Comparison of ENCODE assay signal across 8 cellular contexts in genomic region chr11:16605971-16606783, GRCh38.
A peak's percentile ranks its signal among the peaks of the same experiment; 100 is the strongest.
DNase-seq lines count a peak whose midpoint lies in the region; ATAC-seq and TF ChIP-seq lines count a peak whose summit lies in the region.

No MANE protein-coding gene starts in this region.

- POLR2A ChIA-PET in RWPE1 (lab: Yijun Ruan, JAX; ENCODE audit: low non-redundant PET) = no interaction called here

- H3K9me3 ChIP-seq in DOHH2 (ENCODE audit: control insufficient read depth, insufficient read depth, low read length) = no peaks in the 10 kb centered on the region
- H3K9me3 ChIP-seq in neural progenitor cell (ENCODE audit: low read depth) = no peaks in the 10 kb centered on the region
- H3K9me3 ChIP-seq in stomach = no peaks in the 10 kb centered on the region

- H3K36me3 Mint-ChIP-seq in neural progenitor cell = peaks cover 4% of the 10 kb centered on the region

- no peak overlapping the region for H3K9ac ChIP-seq in neural progenitor cell

- intact Hi-C loops in stomach (cut with DNase I; ENCODE audit: low total_unique reads) = no loop called here

- 1 to 3% (median 1%) methylated on average over 32 of the region's 32 CpGs for WGBS in stomach, 5 donors

- H3K27ac Mint-ChIP-seq in neural progenitor cell = peak overlapping the region; percentile 96

- in situ Hi-C loops in KBM-7 (cut with MboI; ENCODE audit: low pct_unique_long_range_greater_than_20kb, low sequenced_read_pairs) = no loop called here

- peak; percentile 82 for TF ChIP-seq CTCF in DOHH2 (IDR thresholded peaks at IDR 0.05; ENCODE audit: low read depth, low read length, poor library complexity, severe bottlenecking)
- TF ChIP-seq CTCF in RWPE1 (conservative IDR thresholded peaks at IDR 0.05; ENCODE audit: low read depth) = peak; percentile 96
- TF ChIP-seq CTCF in foreskin fibroblast (IDR thresholded peaks at IDR 0.05; ENCODE audit: low read depth, low read length) = peak; percentile 98
- TF ChIP-seq CTCF in neural progenitor cell (IDR thresholded peaks at IDR 0.05) = peak; percentile 98
- TF ChIP-seq CTCF in stomach (IDR thresholded peaks at IDR 0.05) = peak in 6 of 7 experiments; percentile 82 to 99 (median 96)

- H3K79me2 ChIP-seq in DOHH2 (ENCODE audit: control insufficient read depth, low read length) = no peaks in the 10 kb centered on the region
- no peaks in the 10 kb centered on the region for H3K79me2 ChIP-seq in neural progenitor cell (ENCODE audit: low read depth)

- TF ChIP-seq EP300 in stomach (IDR thresholded peaks at IDR 0.05) = no peak

- H3K4me2 ChIP-seq in DOHH2 (ENCODE audit: low read length) = peak overlapping the region; percentile 7; the same call in 1 of the 2 replicates
- H3K4me2 ChIP-seq in neural progenitor cell = peak overlapping the region; percentile 99

- H3F3A ChIP-seq in DOHH2 (ENCODE audit: control insufficient read depth, insufficient read depth) (no peaks in the 10 kb centered on the region), neural progenitor cell (ENCODE audit: low read depth) (peaks cover 46% of the 10 kb centered on the region)

- H3K4me3 ChIP-seq in DOHH2 (ENCODE audit: low read length) (no peak overlapping the region), foreskin fibroblast (ENCODE audit: low read depth in 1 of 2, low read length in 2 of 2) (peak overlapping the region; percentile 60 to 65), neural progenitor cell (peak overlapping the region; percentile 89), stomach (peak overlapping the region; percentile 58 to 69 (median 64))

- H3K27ac ChIP-seq in DOHH2 (ENCODE audit: low read depth, low read length) (no peak overlapping the region), RWPE1 (peak overlapping the region; percentile 92), neural progenitor cell (no peak overlapping the region), stomach (peak overlapping the region; percentile 78 to 89 (median 87))

- no peaks in the 10 kb centered on the region for H3K4me1 ChIP-seq in DOHH2 (ENCODE audit: control insufficient read depth, low read length)
- peaks cover 26% of the 10 kb centered on the region for H3K4me1 ChIP-seq in neural progenitor cell
- peaks cover 29 to 48% (median 35%) of the 10 kb centered on the region in 4 donors for H3K4me1 ChIP-seq in stomach

- H3K27me3 ChIP-seq in DOHH2 (ENCODE audit: control insufficient read depth, low read length) = peaks cover 18% of the 10 kb centered on the region
- H3K27me3 ChIP-seq in neural progenitor cell = peaks cover 100% of the 10 kb centered on the region
- H3K27me3 ChIP-seq in stomach = peaks cover 0 to 84% (median 67%) of the 10 kb centered on the region in 3 donors

- no peaks in the 10 kb centered on the region for H3K36me3 ChIP-seq in DOHH2 (ENCODE audit: control insufficient read depth, low read length)
- H3K36me3 ChIP-seq in neural progenitor cell = no peaks in the 10 kb centered on the region
- H3K36me3 ChIP-seq in stomach = no peaks in the 10 kb centered on the region

- no peaks in the 10 kb centered on the region for H3K9me2 ChIP-seq in DOHH2 (replicated peaks; ENCODE audit: control insufficient read depth, low read length)

- CTCF ChIA-PET in RWPE1 (lab: Yijun Ruan, JAX) = interaction anchor here (0.6 to 0.9 kb wide), 5 partner anchors 72 to 1291 kb away, joined by 3 to 5 read pairs (median 4); no protein-coding TSS in a partner anchor

- peaks cover 13% of the 10 kb centered on the region for H3K27me3 Mint-ChIP-seq in neural progenitor cell (ENCODE audit: insufficient read depth, low read depth)

- H4K20me1 ChIP-seq in DOHH2 (ENCODE audit: control insufficient read depth, insufficient read depth, low read depth, low read length) (0 out of 2 replicates have a peak, but pooled peaks cover 3% of the 10 kb centered on the region), neural progenitor cell (ENCODE audit: low read depth) (no peaks in the 10 kb centered on the region)

- ATAC-seq in GM21737 (IDR thresholded peaks at IDR 0.05; ENCODE audit: unreplicated experiment) = peak; percentile 76

- H2AFZ ChIP-seq in neural progenitor cell (replicated peaks) = peak overlapping the region; percentile 67

- H3K9me3 Mint-ChIP-seq in neural progenitor cell = no peaks in the 10 kb centered on the region

- H3K4me3 Mint-ChIP-seq in neural progenitor cell = no peak overlapping the region

- peaks cover 26% of the 10 kb centered on the region for H3K4me1 Mint-ChIP-seq in neural progenitor cell

- DNase-seq in KBM-7 (peak; percentile 94), RWPE1 (ENCODE audit: low spot score) (peak; percentile 78), foreskin fibroblast (peak; percentile 81 to 95), neural progenitor cell (ENCODE audit: low spot score) (peak; percentile 92), stomach (peak; percentile 91)
- peak; percentile 93 for DNase-seq in activated effector memory CD4-positive, alpha-beta T cell treated with anti-CD3 and anti-CD28 coated beads, Interleukin-2, amount 50 U/mL, for 16 hours

- TF ChIP-seq POLR2A in stomach (IDR thresholded peaks at IDR 0.05) = no peak

Comparison
In these comparisons a context has a peak if more than half of its experiments do, and no peak if none do; other contexts are left out.
1. H3K27ac ChIP-seq: peak in RWPE1 (single experiment) and stomach (5 of 5); none in DOHH2 (single experiment) and neural progenitor cell (single experiment).
2. Peak in every context shown above with its lines, with median percentiles within 50 percentile points of each other: CTCF ChIP-seq and DNase-seq.